23 cellular contexts compared by ENCODE assay signal in genomic region chr7:71015260-71015900, GRCh38.
DNase-seq lines count a peak whose midpoint lies in the region; ATAC-seq and TF ChIP-seq lines count a peak whose summit lies in the region.
"Had no signal": no experiment of that assay in that cellular context is flagged by ENCODE, and none has a peak within 500 bp of the region (broad histone marks: within the 10 kb centered on the region; RNA-seq: fewer than 3 reads in every experiment).

No MANE protein-coding gene starts in this region.

- no peak overlapping the region for H3K27ac ChIP-seq in liver (ENCODE audit: low read depth in 1 of 2, low read length in 2 of 2)
- peak overlapping the region in 1 of 4 donors; percentile 34 for H3K27ac ChIP-seq in sigmoid colon
- no peak overlapping the region for H3K27ac ChIP-seq in breast epithelium
- H3K27ac ChIP-seq: cardiac muscle cell, neutrophil, prostate gland, SK-N-MC, thyroid gland had no signal

- H3K27me3 ChIP-seq in liver (ENCODE audit: control insufficient read depth in 4 of 4, insufficient read depth in 4 of 4, low read length in 3 of 4), result peaks cover 0 to 2% (median 0%) of the 10 kb centered on the region in 4 donors
- no peaks in the 10 kb centered on the region for H3K27me3 ChIP-seq in sigmoid colon
- H3K27me3 ChIP-seq in breast epithelium, result no peaks in the 10 kb centered on the region
- H3K27me3 ChIP-seq: esophagus squamous epithelium, neutrophil, thyroid gland had no signal

- H3K9me3 ChIP-seq in liver (ENCODE audit: control insufficient read depth in 4 of 4, low read length in 3 of 4), result no peaks in the 10 kb centered on the region
- no peaks in the 10 kb centered on the region for H3K9me3 ChIP-seq in sigmoid colon
- H3K9me3 ChIP-seq in breast epithelium, result no peaks in the 10 kb centered on the region
- H3K9me3 ChIP-seq: esophagus squamous epithelium, neutrophil, prostate gland, thyroid gland had no signal

- H3K4me3 ChIP-seq in liver (ENCODE audit: low read depth in 1 of 3, low read length in 3 of 3) (no peak overlapping the region), sigmoid colon (no peak overlapping the region), breast epithelium (peak overlapping the region in 1 of 3 donors; percentile 8)
- H3K4me3 ChIP-seq: cardiac muscle cell, esophagus squamous epithelium, prostate gland, SK-N-MC, thyroid gland had no signal

- H3K9ac ChIP-seq in liver (ENCODE audit: low read depth in 1 of 2, low read length in 2 of 2), result no peak overlapping the region

- ATAC-seq in Right ventricle myocardium superior (ENCODE audit: poor library complexity), result peak; percentile 85
- no peak for ATAC-seq in GM19035 (IDR thresholded peaks at IDR 0.05; ENCODE audit: unreplicated experiment)
- ATAC-seq: activated CD4-positive, CD25-positive, alpha-beta regulatory T cell treated with anti-CD3 and anti-CD28 coated beads, Interleukin-2, amount 50 U/mL, for 24 hours had no signal

- TF ChIP-seq POLR2A in sigmoid colon (IDR thresholded peaks at IDR 0.05) (no peak), breast epithelium (IDR thresholded peaks at IDR 0.05) (no peak)

- no peak for TF ChIP-seq RAD21 in liver (IDR thresholded peaks at IDR 0.05)

- TF ChIP-seq EP300 in sigmoid colon (IDR thresholded peaks at IDR 0.05), result no peak

- DNase-seq in G401 (ENCODE audit: low spot score) (peak; percentile 52), Right ventricle myocardium superior (peak; percentile 72), sigmoid colon (peak; percentile 71), GM13977 (ENCODE audit: low spot score) (no peak), breast epithelium (ENCODE audit: low spot score in 2 of 2) (no peak), D341Med (ENCODE audit: low spot score) (no peak)
- DNase-seq: activated CD4-positive, alpha-beta T cell treated with anti-CD3 and anti-CD28 coated beads, Interleukin-2, amount 50 U/mL, for 48 hours; DMS79; esophagus squamous epithelium; GF-D8; H9; immature natural killer cell; NCI-H1105 treated with DMSO at 0.1 percent for 48 hours; NCI-H2029 treated with DMSO at 0.1 percent for 48 hours; NCI-H82; thyroid gland had no signal

- intact Hi-C loops in Right ventricle myocardium superior (cut with DNase I), result no loop called here
- intact Hi-C loops in sigmoid colon (cut with DNase I), result no loop called here
- intact Hi-C loops in breast epithelium (cut with DNase I; ENCODE audit: low total_unique reads), result no loop called here

- in situ Hi-C loops in G401 (cut with HindIII; ENCODE audit: low sequenced_read_pairs), result no loop called here
- in situ Hi-C loops in GM13977 (cut with MboI; ENCODE audit: low pct_unique_long_range_greater_than_20kb, low sequenced_read_pairs, unreplicated experiment), result no loop called here

- WGBS in liver, result 76% methylated on average over 17 of the region's 17 CpGs
- WGBS in sigmoid colon, 2 donors, result 81 to 82% methylated on average over 17 of the region's 17 CpGs

- TF ChIP-seq CTCF in liver (IDR thresholded peaks at IDR 0.05; ENCODE audit: low read depth, low read length, missing input control), result no peak
- TF ChIP-seq CTCF in sigmoid colon (IDR thresholded peaks at IDR 0.05), result no peak
- TF ChIP-seq CTCF in GM13977 (IDR thresholded peaks at IDR 0.05; ENCODE audit: extremely low read depth, insufficient read depth, missing control alignments), result no peak
- TF ChIP-seq CTCF in breast epithelium (IDR thresholded peaks at IDR 0.05), result no peak

- H3K4me1 ChIP-seq in liver (ENCODE audit: control insufficient read depth in 4 of 4, insufficient read depth in 4 of 4, low read length in 3 of 4) (no peaks in the 10 kb centered on the region), sigmoid colon (peaks cover 0 to 9% (median 3%) of the 10 kb centered on the region in 4 donors), breast epithelium (no peaks in the 10 kb centered on the region)
- H3K4me1 ChIP-seq: prostate gland, thyroid gland had no signal

- H3K36me3 ChIP-seq in liver (ENCODE audit: control insufficient read depth in 4 of 4, insufficient read depth in 3 of 4, low read depth in 1 of 4, low read length in 3 of 4), result no peaks in the 10 kb centered on the region
- H3K36me3 ChIP-seq in sigmoid colon, result no peaks in the 10 kb centered on the region
- no peaks in the 10 kb centered on the region for H3K36me3 ChIP-seq in breast epithelium
- H3K36me3 ChIP-seq: cardiac muscle cell, esophagus squamous epithelium, neutrophil, prostate gland, thyroid gland had no signal

TF ChIP-seq in liver, 16 proteins besides CTCF, POLR2A, EP300 and RAD21:
- TF ChIP-seq JUND (IDR thresholded peaks at IDR 0.05), result no peak
- peak; percentile 14 for TF ChIP-seq REST (IDR thresholded peaks at IDR 0.05)

Comparison
In these comparisons a context has a peak if more than half of its experiments do, and no peak if none do; other contexts are left out.
1. DNase-seq: peak in G401 (single experiment), Right ventricle myocardium superior (single experiment) and sigmoid colon (single experiment); none in GM13977 (single experiment), breast epithelium (0 of 2) and D341Med (single experiment).